1 cellular context compared by ENCODE assay signal in genomic region chr2:68850524-68850923, GRCh38.
TF ChIP-seq lines count a peak whose summit lies in the region.

No MANE protein-coding gene starts in this region.

TF ChIP-seq in H1, 55 proteins besides CTCF, POLR2A, EP300 and RAD21:
- no peak for TF ChIP-seq SP2 (IDR thresholded peaks at IDR 0.05; ENCODE audit: low read length)
- TF ChIP-seq SAP30 (IDR thresholded peaks at IDR 0.05; ENCODE audit: insufficient read depth, insufficient replicate concordance, low read length), result no peak
- no peak for TF ChIP-seq SP1 (IDR thresholded peaks at IDR 0.05; ENCODE audit: low read depth, low read length)
- no peak for TF ChIP-seq RBBP5 (IDR thresholded peaks at IDR 0.05; ENCODE audit: borderline replicate concordance, low read depth, low read length)
- no peak for TF ChIP-seq FOSL1 (IDR thresholded peaks at IDR 0.05; ENCODE audit: insufficient read depth, low read depth, low read length)
- TF ChIP-seq SP4 (IDR thresholded peaks at IDR 0.05; ENCODE audit: low read length), result no peak
- no peak for TF ChIP-seq CEBPB (IDR thresholded peaks at IDR 0.05; ENCODE audit: low read depth, low read length)
- TF ChIP-seq, protein P1, sequence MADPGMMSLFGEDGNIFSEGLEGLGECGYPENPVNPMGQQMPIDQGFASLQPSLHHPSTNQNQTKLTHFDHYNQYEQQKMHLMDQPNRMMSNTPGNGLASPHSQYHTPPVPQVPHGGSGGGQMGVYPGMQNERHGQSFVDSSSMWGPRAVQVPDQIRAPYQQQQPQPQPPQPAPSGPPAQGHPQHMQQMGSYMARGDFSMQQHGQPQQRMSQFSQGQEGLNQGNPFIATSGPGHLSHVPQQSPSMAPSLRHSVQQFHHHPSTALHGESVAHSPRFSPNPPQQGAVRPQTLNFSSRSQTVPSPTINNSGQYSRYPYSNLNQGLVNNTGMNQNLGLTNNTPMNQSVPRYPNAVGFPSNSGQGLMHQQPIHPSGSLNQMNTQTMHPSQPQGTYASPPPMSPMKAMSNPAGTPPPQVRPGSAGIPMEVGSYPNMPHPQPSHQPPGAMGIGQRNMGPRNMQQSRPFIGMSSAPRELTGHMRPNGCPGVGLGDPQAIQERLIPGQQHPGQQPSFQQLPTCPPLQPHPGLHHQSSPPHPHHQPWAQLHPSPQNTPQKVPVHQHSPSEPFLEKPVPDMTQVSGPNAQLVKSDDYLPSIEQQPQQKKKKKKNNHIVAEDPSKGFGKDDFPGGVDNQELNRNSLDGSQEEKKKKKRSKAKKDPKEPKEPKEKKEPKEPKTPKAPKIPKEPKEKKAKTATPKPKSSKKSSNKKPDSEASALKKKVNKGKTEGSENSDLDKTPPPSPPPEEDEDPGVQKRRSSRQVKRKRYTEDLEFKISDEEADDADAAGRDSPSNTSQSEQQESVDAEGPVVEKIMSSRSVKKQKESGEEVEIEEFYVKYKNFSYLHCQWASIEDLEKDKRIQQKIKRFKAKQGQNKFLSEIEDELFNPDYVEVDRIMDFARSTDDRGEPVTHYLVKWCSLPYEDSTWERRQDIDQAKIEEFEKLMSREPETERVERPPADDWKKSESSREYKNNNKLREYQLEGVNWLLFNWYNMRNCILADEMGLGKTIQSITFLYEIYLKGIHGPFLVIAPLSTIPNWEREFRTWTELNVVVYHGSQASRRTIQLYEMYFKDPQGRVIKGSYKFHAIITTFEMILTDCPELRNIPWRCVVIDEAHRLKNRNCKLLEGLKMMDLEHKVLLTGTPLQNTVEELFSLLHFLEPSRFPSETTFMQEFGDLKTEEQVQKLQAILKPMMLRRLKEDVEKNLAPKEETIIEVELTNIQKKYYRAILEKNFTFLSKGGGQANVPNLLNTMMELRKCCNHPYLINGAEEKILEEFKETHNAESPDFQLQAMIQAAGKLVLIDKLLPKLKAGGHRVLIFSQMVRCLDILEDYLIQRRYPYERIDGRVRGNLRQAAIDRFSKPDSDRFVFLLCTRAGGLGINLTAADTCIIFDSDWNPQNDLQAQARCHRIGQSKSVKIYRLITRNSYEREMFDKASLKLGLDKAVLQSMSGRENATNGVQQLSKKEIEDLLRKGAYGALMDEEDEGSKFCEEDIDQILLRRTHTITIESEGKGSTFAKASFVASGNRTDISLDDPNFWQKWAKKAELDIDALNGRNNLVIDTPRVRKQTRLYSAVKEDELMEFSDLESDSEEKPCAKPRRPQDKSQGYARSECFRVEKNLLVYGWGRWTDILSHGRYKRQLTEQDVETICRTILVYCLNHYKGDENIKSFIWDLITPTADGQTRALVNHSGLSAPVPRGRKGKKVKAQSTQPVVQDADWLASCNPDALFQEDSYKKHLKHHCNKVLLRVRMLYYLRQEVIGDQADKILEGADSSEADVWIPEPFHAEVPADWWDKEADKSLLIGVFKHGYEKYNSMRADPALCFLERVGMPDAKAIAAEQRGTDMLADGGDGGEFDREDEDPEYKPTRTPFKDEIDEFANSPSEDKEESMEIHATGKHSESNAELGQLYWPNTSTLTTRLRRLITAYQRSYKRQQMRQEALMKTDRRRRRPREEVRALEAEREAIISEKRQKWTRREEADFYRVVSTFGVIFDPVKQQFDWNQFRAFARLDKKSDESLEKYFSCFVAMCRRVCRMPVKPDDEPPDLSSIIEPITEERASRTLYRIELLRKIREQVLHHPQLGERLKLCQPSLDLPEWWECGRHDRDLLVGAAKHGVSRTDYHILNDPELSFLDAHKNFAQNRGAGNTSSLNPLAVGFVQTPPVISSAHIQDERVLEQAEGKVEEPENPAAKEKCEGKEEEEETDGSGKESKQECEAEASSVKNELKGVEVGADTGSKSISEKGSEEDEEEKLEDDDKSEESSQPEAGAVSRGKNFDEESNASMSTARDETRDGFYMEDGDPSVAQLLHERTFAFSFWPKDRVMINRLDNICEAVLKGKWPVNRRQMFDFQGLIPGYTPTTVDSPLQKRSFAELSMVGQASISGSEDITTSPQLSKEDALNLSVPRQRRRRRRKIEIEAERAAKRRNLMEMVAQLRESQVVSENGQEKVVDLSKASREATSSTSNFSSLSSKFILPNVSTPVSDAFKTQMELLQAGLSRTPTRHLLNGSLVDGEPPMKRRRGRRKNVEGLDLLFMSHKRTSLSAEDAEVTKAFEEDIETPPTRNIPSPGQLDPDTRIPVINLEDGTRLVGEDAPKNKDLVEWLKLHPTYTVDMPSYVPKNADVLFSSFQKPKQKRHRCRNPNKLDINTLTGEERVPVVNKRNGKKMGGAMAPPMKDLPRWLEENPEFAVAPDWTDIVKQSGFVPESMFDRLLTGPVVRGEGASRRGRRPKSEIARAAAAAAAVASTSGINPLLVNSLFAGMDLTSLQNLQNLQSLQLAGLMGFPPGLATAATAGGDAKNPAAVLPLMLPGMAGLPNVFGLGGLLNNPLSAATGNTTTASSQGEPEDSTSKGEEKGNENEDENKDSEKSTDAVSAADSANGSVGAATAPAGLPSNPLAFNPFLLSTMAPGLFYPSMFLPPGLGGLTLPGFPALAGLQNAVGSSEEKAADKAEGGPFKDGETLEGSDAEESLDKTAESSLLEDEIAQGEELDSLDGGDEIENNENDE (IDR thresholded peaks at IDR 0.05; ENCODE audit: insufficient replicate concordance, low read length), result no peak
- no peak for TF ChIP-seq CBX5 (IDR thresholded peaks at IDR 0.05; ENCODE audit: low read depth, low read length)
- TF ChIP-seq, protein P2, sequence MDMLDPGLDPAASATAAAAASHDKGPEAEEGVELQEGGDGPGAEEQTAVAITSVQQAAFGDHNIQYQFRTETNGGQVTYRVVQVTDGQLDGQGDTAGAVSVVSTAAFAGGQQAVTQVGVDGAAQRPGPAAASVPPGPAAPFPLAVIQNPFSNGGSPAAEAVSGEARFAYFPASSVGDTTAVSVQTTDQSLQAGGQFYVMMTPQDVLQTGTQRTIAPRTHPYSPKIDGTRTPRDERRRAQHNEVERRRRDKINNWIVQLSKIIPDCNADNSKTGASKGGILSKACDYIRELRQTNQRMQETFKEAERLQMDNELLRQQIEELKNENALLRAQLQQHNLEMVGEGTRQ (IDR thresholded peaks at IDR 0.05; ENCODE audit: low read length), result no peak
